1 cellular context compared by ENCODE assay signal in genomic region chr5:65893749-65894430, GRCh38.
TF ChIP-seq lines count a peak whose summit lies in the region.

No MANE protein-coding gene starts in this region.

TF ChIP-seq in H1, 55 proteins besides CTCF, POLR2A, EP300 and RAD21:
- TF ChIP-seq TEAD4 (IDR thresholded peaks at IDR 0.05; ENCODE audit: low read depth, low read length) (peak; percentile 22; the same call in 1 of the 2 replicates), YY1 (IDR thresholded peaks at IDR 0.05; ENCODE audit: low read depth, low read length) (no peak), USF2 (IDR thresholded peaks at IDR 0.05; ENCODE audit: low read length) (no peak)
